In the genomic region with DNA sequence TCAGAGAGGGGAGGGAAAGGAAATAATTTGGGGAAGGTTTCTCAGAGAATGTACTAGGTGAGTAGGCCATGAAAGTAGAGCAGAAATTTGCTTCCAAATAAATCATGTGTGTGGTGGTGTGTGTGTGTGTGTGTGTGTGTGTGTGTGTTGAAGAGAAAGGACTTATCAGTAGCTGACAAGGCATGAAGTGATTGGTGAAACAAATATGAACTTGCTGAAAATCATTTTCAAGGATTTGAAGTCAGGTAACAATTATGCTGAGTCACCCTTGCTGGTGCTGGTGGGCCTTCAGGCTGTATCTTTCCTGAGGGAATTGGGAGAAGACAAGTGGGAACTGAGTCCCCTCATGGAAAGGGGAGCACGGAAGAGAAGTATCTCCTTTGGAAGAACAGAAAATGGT, we compare ENCODE assay signal across 17 cellular contexts.
"Had no signal": no experiment of that assay in that cellular context is flagged by ENCODE, and none has a peak within 500 bp of the region (broad histone marks: within the 10 kb centered on the region; RNA-seq: fewer than 3 reads in every experiment).

No MANE protein-coding gene starts in this region.

- H3K27ac Mint-ChIP-seq: dendritic cell treated with granulocyte-macrophage colony-stimulating factor and Interleukin-4, amounts not matched to agents 40 ng/mL and 50 ng/mL, for 4 days; effector memory CD8-positive, alpha-beta T cell; naive thymus-derived CD4-positive, alpha-beta T cell had no signal

- H3K36me3 ChIP-seq: esophagus squamous epithelium, gastroesophageal sphincter, left lung, lower lobe of right lung, right atrium auricular region had no signal

- H3K9me3 ChIP-seq: esophagus squamous epithelium, gastroesophageal sphincter, left lung, lower lobe of right lung, right atrium auricular region had no signal

- H3K9me3 Mint-ChIP-seq: dendritic cell treated with granulocyte-macrophage colony-stimulating factor and Interleukin-4, amounts not matched to agents 40 ng/mL and 50 ng/mL, for 4 days; effector memory CD8-positive, alpha-beta T cell; naive thymus-derived CD4-positive, alpha-beta T cell had no signal

- FAIRE-seq: small intestine had no signal

- H3K27me3 ChIP-seq: esophagus squamous epithelium, gastroesophageal sphincter, left lung, right atrium auricular region had no signal

- H3K4me3 ChIP-seq: esophagus squamous epithelium, gastroesophageal sphincter, left lung, lower lobe of right lung, right atrium auricular region had no signal

- H3K4me1 ChIP-seq: esophagus squamous epithelium, gastroesophageal sphincter, left lung, lower lobe of right lung, right atrium auricular region had no signal

- ATAC-seq: effector memory CD8-positive, alpha-beta T cell; gastroesophageal sphincter; left lung; lower lobe of right lung; naive thymus-derived CD4-positive, alpha-beta T cell had no signal

- H3K27ac ChIP-seq: esophagus squamous epithelium, gastroesophageal sphincter, left lung, lower lobe of right lung, right atrium auricular region had no signal

- DNase-seq: effector memory CD8-positive, alpha-beta T cell; esophagus squamous epithelium; foreskin fibroblast; glutamatergic neuron; islet precursor cell; left lung; lower lobe of right lung; mesenchymal stem cell; naive thymus-derived CD4-positive, alpha-beta T cell; posterior cingulate gyrus; small intestine; stimulated activated CD4-positive, alpha-beta T cell treated with anti-CD3 and anti-CD28 coated beads, Interleukin-12 subunit alpha, Interleukin-12 subunit beta, amount 100 ng/mL, for 4 hours; stimulated activated naive CD4-positive, alpha-beta T cell treated with Interleukin-2 at 50 U/mL for 16 hours; trophoblast cell had no signal

- H3K36me3 Mint-ChIP-seq: naive thymus-derived CD4-positive, alpha-beta T cell had no signal

- H3K4me3 Mint-ChIP-seq: dendritic cell treated with granulocyte-macrophage colony-stimulating factor and Interleukin-4, amounts not matched to agents 40 ng/mL and 50 ng/mL, for 4 days; effector memory CD8-positive, alpha-beta T cell; naive thymus-derived CD4-positive, alpha-beta T cell had no signal
